In genomic region chr2:219574509-219575311, GRCh38 we compare ENCODE assay signal across 29 cellular contexts. TPM values are rescaled to one million over a fixed set of nuclear protein-coding genes. Genes with fewer than 3 reads are reported as not detected.
A peak's percentile ranks its signal among the peaks of the same experiment; 100 is the strongest.
DNase-seq lines count a peak whose midpoint lies in the region; ATAC-seq, FAIRE-seq and TF ChIP-seq lines count a peak whose summit lies in the region.
"Had no signal": no experiment of that assay in that cellular context is flagged by ENCODE, and none has a peak within 500 bp of the region (broad histone marks: within the 10 kb centered on the region; RNA-seq: fewer than 3 reads in every experiment).

No MANE protein-coding gene starts in this region.

- H3K4me1 Mint-ChIP-seq in activated naive CD8-positive, alpha-beta T cell treated with anti-CD3 and anti-CD28 coated beads, Interleukin-2, amount 50 U/mL, for 24 hours, result no peaks in the 10 kb centered on the region
- H3K4me1 Mint-ChIP-seq: activated CD4-positive, alpha-beta memory T cell treated with anti-CD3 and anti-CD28 coated beads, Interleukin-2, amount 10 ng/mL, durations not matched to agents 7 days and 5 days had no signal

- H3K27me3 Mint-ChIP-seq in activated naive CD8-positive, alpha-beta T cell treated with anti-CD3 and anti-CD28 coated beads, Interleukin-2, amount 50 U/mL, for 24 hours, result peaks cover 44% of the 10 kb centered on the region

- intact Hi-C loops in K562 (cut with micrococcal nuclease), result no loop called here

- no peaks in the 10 kb centered on the region for H3K9me1 ChIP-seq in K562 (ENCODE audit: control insufficient read depth, insufficient read depth, low read length)

- no TSS peak for BruUV-seq in K562 (replicated peaks; lab: Mats Ljungman, UMichigan)

- peaks cover 7% of the 10 kb centered on the region for H3K79me2 ChIP-seq in K562 (ENCODE audit: control insufficient read depth, insufficient read depth, low read length)

- TF ChIP-seq POLR2A in K562 (conservative IDR thresholded peaks at IDR 0.05), result no peak

- POLR2A ChIA-PET in K562 (lab: Yijun Ruan, JAX), result no interaction called here

- no peaks in the 10 kb centered on the region for H3K36me3 Mint-ChIP-seq in activated naive CD8-positive, alpha-beta T cell treated with anti-CD3 and anti-CD28 coated beads, Interleukin-2, amount 50 U/mL, for 24 hours (ENCODE audit: low read depth)
- H3K36me3 Mint-ChIP-seq: CD8-positive, alpha-beta T cell had no signal

- H3K4me2 ChIP-seq in K562 (ENCODE audit: insufficient read depth, low read length), result no peak overlapping the region
- H3K4me2 ChIP-seq: KMS-11 had no signal

- no peak for TF ChIP-seq RAD21 in K562 (CRISPR knock-in tag; conservative IDR thresholded peaks at IDR 0.05 in 1 of 2, IDR thresholded peaks at IDR 0.05 in 1 of 2)

- no peak for TF ChIP-seq EP300 in K562 (IDR thresholded peaks at IDR 0.05; ENCODE audit: low read length)

- H3K4me3 Mint-ChIP-seq in activated naive CD8-positive, alpha-beta T cell treated with anti-CD3 and anti-CD28 coated beads, Interleukin-2, amount 50 U/mL, for 24 hours, result no peak overlapping the region
- H3K4me3 Mint-ChIP-seq: activated CD4-positive, alpha-beta memory T cell treated with anti-CD3 and anti-CD28 coated beads, Interleukin-2, amount 10 ng/mL, durations not matched to agents 7 days and 5 days; activated T-cell treated with anti-CD3 and anti-CD28 coated beads, Interleukin-2, amount 50 U/mL, for 24 hours; CD8-positive, alpha-beta T cell; dendritic cell treated with granulocyte-macrophage colony-stimulating factor and Interleukin-4, amounts not matched to agents 40 ng/mL and 50 ng/mL, for 4 days had no signal

- no peaks in the 10 kb centered on the region for H3K9me3 Mint-ChIP-seq in activated naive CD8-positive, alpha-beta T cell treated with anti-CD3 and anti-CD28 coated beads, Interleukin-2, amount 50 U/mL, for 24 hours
- H3K9me3 Mint-ChIP-seq: activated CD4-positive, alpha-beta memory T cell treated with anti-CD3 and anti-CD28 coated beads, Interleukin-2, amount 10 ng/mL, durations not matched to agents 7 days and 5 days; activated T-cell treated with anti-CD3 and anti-CD28 coated beads, Interleukin-2, amount 50 U/mL, for 24 hours; CD8-positive, alpha-beta T cell; dendritic cell treated with granulocyte-macrophage colony-stimulating factor and Interleukin-4, amounts not matched to agents 40 ng/mL and 50 ng/mL, for 4 days; type B pancreatic cell had no signal

- DNase-seq in COLO668 (lab: John Stamatoyannopoulos, UW; ENCODE audit: unreplicated experiment) (peak; percentile 22), DMS79 (lab: John Stamatoyannopoulos, UW) (peak; percentile 77), K562 (ENCODE audit: extremely low read depth in 1 of 4, low spot score in 3 of 4) (peak in 1 of 4 experiments; percentile 18), HPDE6-E6E7 (ENCODE audit: extremely low spot score) (no peak)
- no peak for DNase-seq in activated naive CD8-positive, alpha-beta T cell treated with anti-CD3 and anti-CD28 coated beads, Interleukin-2, amount 50 U/mL, for 24 hours
- DNase-seq in activated CD4-positive, alpha-beta T cell treated with anti-CD3 and anti-CD28 coated beads, Interleukin-2, amount 50 U/mL, for 48 hours, result no peak
- DNase-seq: activated CD4-positive, alpha-beta memory T cell treated with anti-CD3 and anti-CD28 coated beads, Interleukin-2, amount 10 ng/mL, durations not matched to agents 7 days and 5 days; activated CD4-positive, CD25-positive, alpha-beta regulatory T cell; activated naive CD4-positive, alpha-beta T cell; activated T-cell treated with anti-CD3 and anti-CD28 coated beads, Interleukin-2, amount 50 U/mL, for 24 hours; amygdala; CD8-positive, alpha-beta T cell; EL; left lung; NCI-H1930; NCI-H524 treated with DMSO at 0.1 percent for 48 hours; RPMI8226; small intestine; stimulated activated CD4-positive, alpha-beta T cell treated with anti-CD3 and anti-CD28 coated beads, Interleukin-2, amount 100 ng/mL, for 48 hours; stimulated activated naive CD4-positive, alpha-beta T cell treated with Interleukin-2 at 50 U/mL for 16 hours had no signal

- FAIRE-seq in K562 (lab: Jason Lieb, UNC), result no peak
- FAIRE-seq: endothelial cell of umbilical vein, H54, small intestine had no signal

- H3K9ac ChIP-seq in K562 (ENCODE audit: insufficient read depth in 1 of 2, low read depth in 2 of 2, low read length in 2 of 2), result peak overlapping the region in 1 of 2 experiments; percentile 77; a peak in 2 of 4 replicates
- H3K9ac ChIP-seq: KMS-11 had no signal

- peaks cover 40 to 59% of the 10 kb centered on the region in 2 experiments; a peak in 4 of 5 replicates for H3K4me1 ChIP-seq in K562 (replicated peaks in 1 of 2; ENCODE audit: control insufficient read depth in 2 of 2, insufficient read depth in 2 of 2, low read length in 2 of 2)
- H3K4me1 ChIP-seq: prostate gland had no signal

- H3K4me3 ChIP-seq in K562, result no peak overlapping the region
- H3K4me3 ChIP-seq: heart left ventricle, left lung, prostate gland had no signal

- CTCF ChIA-PET in K562 (lab: Yijun Ruan, JAX; ENCODE audit: low intra/inter-chr PET ratio), result no interaction called here

- H3K27ac ChIP-seq in K562 (ENCODE audit: extremely low read depth, low read depth, low read length), result no peak overlapping the region
- H3K27ac ChIP-seq: KMS-11, left lung, prostate gland had no signal

- no peak overlapping the region for H2AFZ ChIP-seq in K562 (ENCODE audit: low read depth, low read length)

- no peaks in the 10 kb centered on the region for H4K20me1 ChIP-seq in K562 (replicated peaks; ENCODE audit: control insufficient read depth, insufficient read depth, low read length)

- no peak overlapping the region for H3K27ac Mint-ChIP-seq in activated naive CD8-positive, alpha-beta T cell treated with anti-CD3 and anti-CD28 coated beads, Interleukin-2, amount 50 U/mL, for 24 hours
- H3K27ac Mint-ChIP-seq: activated CD4-positive, alpha-beta memory T cell treated with anti-CD3 and anti-CD28 coated beads, Interleukin-2, amount 10 ng/mL, durations not matched to agents 7 days and 5 days; activated T-cell treated with anti-CD3 and anti-CD28 coated beads, Interleukin-2, amount 50 U/mL, for 24 hours; CD8-positive, alpha-beta T cell; dendritic cell treated with granulocyte-macrophage colony-stimulating factor and Interleukin-4, amounts not matched to agents 40 ng/mL and 50 ng/mL, for 4 days; type B pancreatic cell had no signal

- H3K9me3 ChIP-seq in K562 (replicated peaks; ENCODE audit: control insufficient read depth, insufficient read depth, low read depth, low read length), result no peaks in the 10 kb centered on the region
- H3K9me3 ChIP-seq: heart left ventricle, left lung, prostate gland had no signal

- no peak for ATAC-seq in K562
- no peak for ATAC-seq in activated naive CD8-positive, alpha-beta T cell treated with anti-CD3 and anti-CD28 coated beads, Interleukin-2, amount 50 U/mL, for 24 hours
- ATAC-seq: CD8-positive, alpha-beta T cell; heart left ventricle; left lung had no signal

- H3K36me3 ChIP-seq in K562 (ENCODE audit: control insufficient read depth, insufficient read depth, low read length), result peaks cover 5% of the 10 kb centered on the region; the same call in 1 of the 3 replicates
- H3K36me3 ChIP-seq: heart left ventricle, left lung, prostate gland had no signal

- 56% methylated on average over 7 of the region's 22 CpGs for WGBS in K562 (ENCODE audit: insufficient coverage, low coverage, missing lambda C conversion rate)

- TF ChIP-seq CTCF in K562 (IDR thresholded peaks at IDR 0.05 in 2 of 3, conservative IDR thresholded peaks at IDR 0.05 in 1 of 3; ENCODE audit: insufficient read depth in 2 of 3, low read depth in 1 of 3, low read length in 3 of 3), result no peak

- no peaks in the 10 kb centered on the region for H3K27me3 ChIP-seq in K562 (ENCODE audit: control insufficient read depth in 2 of 2, insufficient read depth in 2 of 2, low read length in 2 of 2)

- in situ Hi-C loops in K562 (cut with MboI), result no loop called here

RNA-seq across cellular contexts. Expression of gene INHA, which starts 2.6 kb away (rescaled TPM):
- 0.56 and 0.93 TPM in 2 replicates for total RNA-seq in K562 (2011; cell fraction: chromatin; rRNA removed; ENCODE audit: low replicate concordance)
- 0.79 and 1.0 TPM in 2 replicates for total RNA-seq in K562 (2011; cell fraction: nucleolus; rRNA removed)
- 0.84 and 1.1 TPM in 2 replicates for total RNA-seq in K562 (2011; cell fraction: nucleoplasm; rRNA removed)
- 1.1 and 1.3 TPM in 2 replicates for total RNA-seq in K562 (2014; rRNA removed)
- total RNA-seq in K562 (2014; rRNA removed; fragmentation: Illumina TruSeq; extraction: Trizol), result 0.11 and 0.13 TPM in 2 replicates
- total RNA-seq in K562 (2015; rRNA removed; fragmentation: Illumina TruSeq; extraction: Trizol), result 0.40 and 0.41 TPM in 2 replicates
- total RNA-seq in K562 (2021), result 0.51 and 0.71 TPM in 2 replicates
- 0.61 and 0.72 TPM in 2 replicates for polyA plus RNA-seq in K562 (2011; rRNA removed)
- polyA plus RNA-seq in K562 (2011; cell fraction: cytosol; rRNA removed), result 1.0 and 3.8 TPM in 2 replicates
- polyA plus RNA-seq in K562 (2011; cell fraction: nucleus; rRNA removed), result 3.8 and 4.3 TPM in 2 replicates
- 0.68 and 1.8 TPM in 2 replicates for polyA plus RNA-seq in K562 (2012)
- 0.36 and 0.61 TPM in 2 replicates for polyA plus RNA-seq in K562 (2014; fragmentation: Illumina TruSeq; extraction: Trizol)
- polyA plus RNA-seq in K562 (2014; fragmentation: Nextera tagmentation; extraction: Ambion mirVana), result under 1 TPM; 0.07 TPM
- 0.90 and 1.9 TPM in 2 replicates for polyA plus RNA-seq in K562 (2014; rRNA removed)
- 0.14 and 0.15 TPM in 2 replicates for polyA minus RNA-seq in K562 (2011; rRNA and poly(A)+ RNA removed)
- polyA minus RNA-seq in K562 (2011; cell fraction: cytosol; rRNA and poly(A)+ RNA removed), result not detected in 2 replicates
- polyA minus RNA-seq in K562 (2011; cell fraction: nucleus; rRNA and poly(A)+ RNA removed), result 0.33 and 0.40 TPM in 2 replicates
- total RNA-seq: activated CD4-positive, alpha-beta memory T cell treated with anti-CD3 and anti-CD28 coated beads, Interleukin-2, amount 10 ng/mL, durations not matched to agents 7 days and 5 days; CD8-positive, alpha-beta T cell; endothelial cell of umbilical vein; HT-29; mononuclear cell had no signal

RNA-seq across cellular contexts. Expression of gene OBSL1, which starts 3.4 kb away (rescaled TPM):
- total RNA-seq in K562 (2011; cell fraction: chromatin; rRNA removed; ENCODE audit: low replicate concordance), result 21.4 and 68.9 TPM in 2 replicates
- total RNA-seq in K562 (2011; cell fraction: nucleolus; rRNA removed), result 49.9 and 55.4 TPM in 2 replicates
- total RNA-seq in K562 (2011; cell fraction: nucleoplasm; rRNA removed), result 22.7 and 27.9 TPM in 2 replicates
- total RNA-seq in K562 (2014; rRNA removed) (14.9 and 19.2 TPM in 2 replicates), K562 (2014; rRNA removed; fragmentation: Illumina TruSeq; extraction: Trizol) (2.5 and 3.0 TPM in 2 replicates), K562 (2015; rRNA removed; fragmentation: Illumina TruSeq; extraction: Trizol) (8.6 and 9.6 TPM in 2 replicates), K562 (2021) (24.5 and 26.6 TPM in 2 replicates)
- polyA plus RNA-seq in K562 (2011; rRNA removed) (10.2 and 14.7 TPM in 2 replicates), K562 (2014; fragmentation: Illumina TruSeq; extraction: Trizol) (6.8 and 12.6 TPM in 2 replicates), K562 (2014; fragmentation: Nextera tagmentation; extraction: Ambion mirVana) (1 to 10 TPM; 1.2 to 1.9 TPM), K562 (2014; rRNA removed) (19.3 and 19.8 TPM in 2 replicates)
- 9.2 and 21.4 TPM in 2 replicates for polyA plus RNA-seq in K562 (2011; cell fraction: cytosol; rRNA removed)
- polyA plus RNA-seq in K562 (2011; cell fraction: nucleus; rRNA removed), result 91.1 and 133 TPM in 2 replicates
- polyA plus RNA-seq in K562 (2012), result 27.0 and 40.4 TPM in 2 replicates
- polyA minus RNA-seq in K562 (2011; rRNA and poly(A)+ RNA removed), result 6.2 and 8.2 TPM in 2 replicates
- polyA minus RNA-seq in K562 (2011; cell fraction: cytosol; rRNA and poly(A)+ RNA removed), result 14.2 and 18.7 TPM in 2 replicates
- polyA minus RNA-seq in K562 (2011; cell fraction: nucleus; rRNA and poly(A)+ RNA removed), result 17.0 and 18.6 TPM in 2 replicates
- total RNA-seq: activated CD4-positive, alpha-beta memory T cell treated with anti-CD3 and anti-CD28 coated beads, Interleukin-2, amount 10 ng/mL, durations not matched to agents 7 days and 5 days had no signal

RNA-seq across cellular contexts. Expression of gene STK11IP, which starts 22.9 kb away (rescaled TPM):
- 27.6 and 95.1 TPM in 2 replicates for total RNA-seq in K562 (2011; cell fraction: chromatin; rRNA removed; ENCODE audit: low replicate concordance)
- total RNA-seq in K562 (2011; cell fraction: nucleolus; rRNA removed), result 56.0 and 75.7 TPM in 2 replicates
- 40.2 and 44.7 TPM in 2 replicates for total RNA-seq in K562 (2011; cell fraction: nucleoplasm; rRNA removed)
- total RNA-seq in K562 (2014; rRNA removed) (8.5 and 10.3 TPM in 2 replicates), K562 (2014; rRNA removed; fragmentation: Illumina TruSeq; extraction: Trizol) (3.3 TPM in 2 replicates), K562 (2015; rRNA removed; fragmentation: Illumina TruSeq; extraction: Trizol) (5.6 and 6.5 TPM in 2 replicates), K562 (2021) (20.6 and 21.7 TPM in 2 replicates)
- polyA plus RNA-seq in K562 (2011; rRNA removed) (4.7 and 14.4 TPM in 2 replicates), K562 (2014; fragmentation: Illumina TruSeq; extraction: Trizol) (7.3 and 10.6 TPM in 2 replicates), K562 (2014; fragmentation: Nextera tagmentation; extraction: Ambion mirVana) (under 1 TPM; 0.52 to 0.89 TPM), K562 (2014; rRNA removed) (9.0 and 12.6 TPM in 2 replicates)
- polyA plus RNA-seq in K562 (2011; cell fraction: cytosol; rRNA removed), result 5.6 and 6.8 TPM in 2 replicates
- polyA plus RNA-seq in K562 (2011; cell fraction: nucleus; rRNA removed), result 89.3 and 106 TPM in 2 replicates
- 14.2 TPM in 2 replicates for polyA plus RNA-seq in K562 (2012)
- polyA minus RNA-seq in K562 (2011; rRNA and poly(A)+ RNA removed), result 5.2 and 5.4 TPM in 2 replicates
- 9.6 and 10.6 TPM in 2 replicates for polyA minus RNA-seq in K562 (2011; cell fraction: cytosol; rRNA and poly(A)+ RNA removed)
- 27.2 and 31.0 TPM in 2 replicates for polyA minus RNA-seq in K562 (2011; cell fraction: nucleus; rRNA and poly(A)+ RNA removed)

RNA-seq across cellular contexts. Expression of gene TMEM198, which starts 30.9 kb away (rescaled TPM):
- 1.3 and 5.0 TPM in 2 replicates for total RNA-seq in K562 (2011; cell fraction: chromatin; rRNA removed; ENCODE audit: low replicate concordance)
- total RNA-seq in K562 (2011; cell fraction: nucleolus; rRNA removed), result 4.3 and 6.5 TPM in 2 replicates
- total RNA-seq in K562 (2011; cell fraction: nucleoplasm; rRNA removed), result 3.1 and 3.4 TPM in 2 replicates
- total RNA-seq in K562 (2014; rRNA removed) (1.1 and 2.5 TPM in 2 replicates), K562 (2014; rRNA removed; fragmentation: Illumina TruSeq; extraction: Trizol) (0.38 and 0.47 TPM in 2 replicates), K562 (2015; rRNA removed; fragmentation: Illumina TruSeq; extraction: Trizol) (0.98 and 1.1 TPM in 2 replicates), K562 (2021) (2.4 and 3.8 TPM in 2 replicates)
- polyA plus RNA-seq in K562 (2011; rRNA removed) (1.1 and 2.2 TPM in 2 replicates), K562 (2014; fragmentation: Illumina TruSeq; extraction: Trizol) (1.0 and 1.3 TPM in 2 replicates), K562 (2014; fragmentation: Nextera tagmentation; extraction: Ambion mirVana) (under 1 TPM; 0.03 TPM), K562 (2014; rRNA removed) (2.5 and 2.7 TPM in 2 replicates)
- 2.6 and 3.9 TPM in 2 replicates for polyA plus RNA-seq in K562 (2011; cell fraction: cytosol; rRNA removed)
- polyA plus RNA-seq in K562 (2011; cell fraction: nucleus; rRNA removed), result 19.4 and 26.1 TPM in 2 replicates
- polyA plus RNA-seq in K562 (2012), result 2.1 and 3.5 TPM in 2 replicates
- 0.36 and 0.81 TPM in 2 replicates for polyA minus RNA-seq in K562 (2011; rRNA and poly(A)+ RNA removed)
- 0.95 and 1.0 TPM in 2 replicates for polyA minus RNA-seq in K562 (2011; cell fraction: cytosol; rRNA and poly(A)+ RNA removed)
- 1.5 and 1.7 TPM in 2 replicates for polyA minus RNA-seq in K562 (2011; cell fraction: nucleus; rRNA and poly(A)+ RNA removed)
- total RNA-seq: endothelial cell of umbilical vein, mononuclear cell had no signal
- polyA plus RNA-seq: endothelial cell of umbilical vein had no signal

RNA-seq across cellular contexts. Expression of gene CHPF, which starts 31.1 kb away (rescaled TPM):
- total RNA-seq in K562 (2011; cell fraction: chromatin; rRNA removed; ENCODE audit: low replicate concordance), result 9.1 and 46.2 TPM in 2 replicates
- 74.1 and 96.4 TPM in 2 replicates for total RNA-seq in K562 (2011; cell fraction: nucleolus; rRNA removed)
- total RNA-seq in K562 (2011; cell fraction: nucleoplasm; rRNA removed), result 36.0 and 36.5 TPM in 2 replicates
- 57.2 and 67.6 TPM in 2 replicates for total RNA-seq in K562 (2014; rRNA removed)
- 1.5 and 2.0 TPM in 2 replicates for total RNA-seq in K562 (2014; rRNA removed; fragmentation: Illumina TruSeq; extraction: Trizol)
- total RNA-seq in K562 (2015; rRNA removed; fragmentation: Illumina TruSeq; extraction: Trizol), result 7.9 and 9.0 TPM in 2 replicates
- 40.1 and 41.1 TPM in 2 replicates for total RNA-seq in K562 (2021)
- 9.9 and 14.8 TPM in 2 replicates for polyA plus RNA-seq in K562 (2011; rRNA removed)
- 22.8 and 80.8 TPM in 2 replicates for polyA plus RNA-seq in K562 (2011; cell fraction: cytosol; rRNA removed)
- polyA plus RNA-seq in K562 (2011; cell fraction: nucleus; rRNA removed), result 25.6 and 44.2 TPM in 2 replicates
- 22.4 and 47.7 TPM in 2 replicates for polyA plus RNA-seq in K562 (2012)
- polyA plus RNA-seq in K562 (2014; fragmentation: Illumina TruSeq; extraction: Trizol), result 2.6 and 11.5 TPM in 2 replicates
- under 1 TPM; 0.15 to 0.35 TPM for polyA plus RNA-seq in K562 (2014; fragmentation: Nextera tagmentation; extraction: Ambion mirVana)
- 31.8 and 32.1 TPM in 2 replicates for polyA plus RNA-seq in K562 (2014; rRNA removed)
- polyA minus RNA-seq in K562 (2011; rRNA and poly(A)+ RNA removed), result 3.4 and 5.3 TPM in 2 replicates
- polyA minus RNA-seq in K562 (2011; cell fraction: cytosol; rRNA and poly(A)+ RNA removed), result 25.0 and 30.2 TPM in 2 replicates
- polyA minus RNA-seq in K562 (2011; cell fraction: nucleus; rRNA and poly(A)+ RNA removed), result 24.2 and 27.0 TPM in 2 replicates

Comparison
In these comparisons a context has a peak if more than half of its experiments do, and no peak if none do; other contexts are left out.
1. DNase-seq: peak in COLO668 (single experiment) and DMS79 (single experiment); none in activated naive CD8-positive, alpha-beta T cell treated with anti-CD3 and anti-CD28 coated beads, Interleukin-2, amount 50 U/mL, for 24 hours (single experiment), activated CD4-positive, alpha-beta T cell treated with anti-CD3 and anti-CD28 coated beads, Interleukin-2, amount 50 U/mL, for 48 hours (0 of 2) and HPDE6-E6E7 (single experiment).